In the genomic region with DNA sequence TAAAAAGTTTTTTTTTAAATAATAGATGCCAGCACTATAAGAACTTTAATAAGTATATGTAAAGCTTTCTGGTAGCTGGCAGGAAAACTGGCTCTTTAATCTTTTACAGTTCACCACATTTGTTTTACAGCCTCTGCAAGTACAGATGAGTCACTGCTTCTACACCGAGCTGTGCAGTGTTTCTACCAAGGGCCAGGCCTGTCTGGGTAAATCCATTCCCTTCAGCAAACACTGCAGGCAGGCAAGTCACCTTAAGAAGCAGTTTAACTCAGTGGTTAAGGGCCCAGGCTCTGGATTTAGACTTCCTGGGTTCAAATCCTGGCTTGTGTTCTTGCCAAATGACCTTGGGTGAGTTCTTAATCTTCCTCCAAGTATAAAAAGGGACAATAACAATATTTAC, we compare ENCODE assay signal across 1 cellular context.
TF ChIP-seq lines count a peak whose summit lies in the region.

No MANE protein-coding gene starts in this region.

TF ChIP-seq in SK-N-SH, 30 proteins besides CTCF, POLR2A, EP300 and RAD21 (continued from another document):
- TF ChIP-seq, protein P1, sequence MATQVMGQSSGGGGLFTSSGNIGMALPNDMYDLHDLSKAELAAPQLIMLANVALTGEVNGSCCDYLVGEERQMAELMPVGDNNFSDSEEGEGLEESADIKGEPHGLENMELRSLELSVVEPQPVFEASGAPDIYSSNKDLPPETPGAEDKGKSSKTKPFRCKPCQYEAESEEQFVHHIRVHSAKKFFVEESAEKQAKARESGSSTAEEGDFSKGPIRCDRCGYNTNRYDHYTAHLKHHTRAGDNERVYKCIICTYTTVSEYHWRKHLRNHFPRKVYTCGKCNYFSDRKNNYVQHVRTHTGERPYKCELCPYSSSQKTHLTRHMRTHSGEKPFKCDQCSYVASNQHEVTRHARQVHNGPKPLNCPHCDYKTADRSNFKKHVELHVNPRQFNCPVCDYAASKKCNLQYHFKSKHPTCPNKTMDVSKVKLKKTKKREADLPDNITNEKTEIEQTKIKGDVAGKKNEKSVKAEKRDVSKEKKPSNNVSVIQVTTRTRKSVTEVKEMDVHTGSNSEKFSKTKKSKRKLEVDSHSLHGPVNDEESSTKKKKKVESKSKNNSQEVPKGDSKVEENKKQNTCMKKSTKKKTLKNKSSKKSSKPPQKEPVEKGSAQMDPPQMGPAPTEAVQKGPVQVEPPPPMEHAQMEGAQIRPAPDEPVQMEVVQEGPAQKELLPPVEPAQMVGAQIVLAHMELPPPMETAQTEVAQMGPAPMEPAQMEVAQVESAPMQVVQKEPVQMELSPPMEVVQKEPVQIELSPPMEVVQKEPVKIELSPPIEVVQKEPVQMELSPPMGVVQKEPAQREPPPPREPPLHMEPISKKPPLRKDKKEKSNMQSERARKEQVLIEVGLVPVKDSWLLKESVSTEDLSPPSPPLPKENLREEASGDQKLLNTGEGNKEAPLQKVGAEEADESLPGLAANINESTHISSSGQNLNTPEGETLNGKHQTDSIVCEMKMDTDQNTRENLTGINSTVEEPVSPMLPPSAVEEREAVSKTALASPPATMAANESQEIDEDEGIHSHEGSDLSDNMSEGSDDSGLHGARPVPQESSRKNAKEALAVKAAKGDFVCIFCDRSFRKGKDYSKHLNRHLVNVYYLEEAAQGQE (IDR thresholded peaks at IDR 0.05; ENCODE audit: low read depth, low read length) = no peak
- no peak for TF ChIP-seq ELF1 (IDR thresholded peaks at IDR 0.05)
